ENCODE assay signal across 19 cellular contexts in genomic region chr3:188191460-188191859, GRCh38. TPM values are rescaled to one million over a fixed set of nuclear protein-coding genes. Genes with fewer than 3 reads are reported as not detected.
DNase-seq lines count a peak whose midpoint lies in the region; ATAC-seq and TF ChIP-seq lines count a peak whose summit lies in the region.
"Had no signal": no experiment of that assay in that cellular context is flagged by ENCODE, and none has a peak within 500 bp of the region (broad histone marks: within the 10 kb centered on the region; RNA-seq: fewer than 3 reads in every experiment).

No MANE protein-coding gene starts in this region.

- TF ChIP-seq POLR2A in esophagus muscularis mucosa (IDR thresholded peaks at IDR 0.05; ENCODE audit: low read depth) (no peak), sigmoid colon (IDR thresholded peaks at IDR 0.05) (no peak), lower leg skin (IDR thresholded peaks at IDR 0.05) (no peak)

- peaks cover 0 to 3% of the 10 kb centered on the region in 2 donors for H3K36me3 Mint-ChIP-seq in activated T-cell treated with anti-CD3 and anti-CD28 coated beads, Interleukin-2, amount 50 U/mL, for 72 hours (ENCODE audit: insufficient read depth in 2 of 2)

- H3K27ac ChIP-seq in esophagus muscularis mucosa (replicated peaks in 1 of 4) (peak overlapping the region; percentile 15 to 99 (median 99)), sigmoid colon (peak overlapping the region; percentile 14 to 99 (median 88))
- H3K27ac ChIP-seq: 22Rv1 had no signal

- no peaks in the 10 kb centered on the region for H3K9me3 Mint-ChIP-seq in activated T-cell treated with anti-CD3 and anti-CD28 coated beads, Interleukin-2, amount 50 U/mL, for 72 hours
- H3K9me3 Mint-ChIP-seq: CD4-positive, alpha-beta T cell had no signal

- H3K36me3 ChIP-seq in esophagus muscularis mucosa (peaks cover 0 to 18% (median 2%) of the 10 kb centered on the region in 4 donors), sigmoid colon (peaks cover 0 to 8% (median 2%) of the 10 kb centered on the region in 4 donors)

- H3K4me3 Mint-ChIP-seq in activated T-cell treated with anti-CD3 and anti-CD28 coated beads, Interleukin-2, amount 50 U/mL, for 72 hours = no peak overlapping the region
- H3K4me3 Mint-ChIP-seq: B cell; CD4-positive, alpha-beta T cell had no signal

- ATAC-seq in activated T-cell treated with anti-CD3 and anti-CD28 coated beads, Interleukin-2, amount 50 U/mL, for 72 hours (replicated peaks in 1 of 2) = no peak
- ATAC-seq: K562, Panc1 had no signal

- TF ChIP-seq EP300 in esophagus muscularis mucosa (IDR thresholded peaks at IDR 0.05) (no peak), sigmoid colon (IDR thresholded peaks at IDR 0.05) (no peak)

- H3K4me1 Mint-ChIP-seq in activated T-cell treated with anti-CD3 and anti-CD28 coated beads, Interleukin-2, amount 50 U/mL, for 72 hours (ENCODE audit: low read depth) = peaks cover 41% of the 10 kb centered on the region

- H3K9me3 ChIP-seq in esophagus muscularis mucosa (no peaks in the 10 kb centered on the region), sigmoid colon (no peaks in the 10 kb centered on the region)

- WGBS in esophagus muscularis mucosa = 60% methylated on average over 3 of the region's 3 CpGs
- WGBS in sigmoid colon, 2 donors = 92 to 93% methylated on average over 3 of the region's 3 CpGs
- 94 to 98% methylated on average over 3 of the region's 3 CpGs for WGBS in lower leg skin, 2 donors

- no peak overlapping the region for H3K4me3 ChIP-seq in esophagus muscularis mucosa
- no peak overlapping the region for H3K4me3 ChIP-seq in sigmoid colon
- H3K4me3 ChIP-seq in lower leg skin (ENCODE audit: low read depth, poor library complexity, severe bottlenecking) = no peak overlapping the region
- H3K4me3 ChIP-seq: K562 had no signal

- no peaks in the 10 kb centered on the region for H3K27me3 ChIP-seq in esophagus muscularis mucosa
- no peaks in the 10 kb centered on the region for H3K27me3 ChIP-seq in sigmoid colon

- H3K27ac Mint-ChIP-seq in activated T-cell treated with anti-CD3 and anti-CD28 coated beads, Interleukin-2, amount 50 U/mL, for 72 hours = no peak overlapping the region
- H3K27ac Mint-ChIP-seq: B cell; CD4-positive, alpha-beta T cell had no signal

- POLR2A ChIA-PET in HEK293T (lab: Yijun Ruan, JAX) = no interaction called here

- TF ChIP-seq CTCF in esophagus muscularis mucosa (IDR thresholded peaks at IDR 0.05) (no peak), sigmoid colon (IDR thresholded peaks at IDR 0.05) (no peak), lower leg skin (IDR thresholded peaks at IDR 0.05) (no peak)

- intact Hi-C loops in esophagus muscularis mucosa (cut with DNase I) = no loop called here
- intact Hi-C loops in sigmoid colon (cut with DNase I) = no loop called here
- intact Hi-C loops in lower leg skin (cut with DNase I; ENCODE audit: low total_unique reads) = no loop called here

- CTCF ChIA-PET in HEK293T (lab: Yijun Ruan, JAX) = no interaction called here

- H3K4me1 ChIP-seq in esophagus muscularis mucosa (peaks cover 24 to 94% (median 89%) of the 10 kb centered on the region in 4 donors), sigmoid colon (peaks cover 0 to 87% (median 66%) of the 10 kb centered on the region in 4 donors)

- DNase-seq in DMS53 (lab: John Stamatoyannopoulos, UW) = peak; percentile 58
- no peak for DNase-seq in DMS53 treated with DMSO at 0.1 percent for 48 hours (lab: John Stamatoyannopoulos, UW; ENCODE audit: unreplicated experiment)
- DNase-seq in NCI-H2196 (lab: John Stamatoyannopoulos, UW; ENCODE audit: unreplicated experiment) = peak; percentile 81
- DNase-seq in esophagus muscularis mucosa (ENCODE audit: extremely low spot score) = no peak
- DNase-seq in sigmoid colon = no peak
- DNase-seq in activated T-cell treated with anti-CD3 and anti-CD28 coated beads, Interleukin-2, amount 50 U/mL, for 72 hours = no peak
- no peak for DNase-seq in lower leg skin (ENCODE audit: low spot score in 2 of 2)
- DNase-seq in HEK293T (ENCODE audit: extremely low spot score) = no peak
- DNase-seq: CD4-positive, alpha-beta T cell; DMS79; H7; NCI-H1436; NCI-H2081; NCI-H2227 treated with DMSO at 0.1 percent for 48 hours; NCI-H524 had no signal

- no peaks in the 10 kb centered on the region for H3K27me3 Mint-ChIP-seq in activated T-cell treated with anti-CD3 and anti-CD28 coated beads, Interleukin-2, amount 50 U/mL, for 72 hours (ENCODE audit: low read depth)
- H3K27me3 Mint-ChIP-seq: B cell; CD4-positive, alpha-beta T cell had no signal

TF ChIP-seq in HEK293T, 16 proteins besides CTCF, POLR2A, EP300 and RAD21:
- TF ChIP-seq, protein P1, sequence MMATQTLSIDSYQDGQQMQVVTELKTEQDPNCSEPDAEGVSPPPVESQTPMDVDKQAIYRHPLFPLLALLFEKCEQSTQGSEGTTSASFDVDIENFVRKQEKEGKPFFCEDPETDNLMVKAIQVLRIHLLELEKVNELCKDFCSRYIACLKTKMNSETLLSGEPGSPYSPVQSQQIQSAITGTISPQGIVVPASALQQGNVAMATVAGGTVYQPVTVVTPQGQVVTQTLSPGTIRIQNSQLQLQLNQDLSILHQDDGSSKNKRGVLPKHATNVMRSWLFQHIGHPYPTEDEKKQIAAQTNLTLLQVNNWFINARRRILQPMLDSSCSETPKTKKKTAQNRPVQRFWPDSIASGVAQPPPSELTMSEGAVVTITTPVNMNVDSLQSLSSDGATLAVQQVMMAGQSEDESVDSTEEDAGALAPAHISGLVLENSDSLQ (IDR thresholded peaks at IDR 0.05) = no peak
- TF ChIP-seq FOXA1 (IDR thresholded peaks at IDR 0.05) (no peak), FOXK2 (IDR thresholded peaks at IDR 0.05) (no peak), SUZ12 (IDR thresholded peaks at IDR 0.05) (no peak), CTBP1 (IDR thresholded peaks at IDR 0.05; ENCODE audit: borderline replicate concordance) (no peak), LEF1 (IDR thresholded peaks at IDR 0.05; ENCODE audit: borderline replicate concordance) (no peak), ZNF384 (IDR thresholded peaks at IDR 0.05) (no peak), HDGF (IDR thresholded peaks at IDR 0.05; ENCODE audit: borderline replicate concordance) (no peak)

RNA-seq across cellular contexts. Expression of gene LPP, which starts 37.5 kb away (rescaled TPM):
- total RNA-seq in esophagus muscularis mucosa (1,000 to 10,000 TPM; 1,872 to 3,079 (median 2,300) TPM), sigmoid colon (1,000 to 10,000 TPM in 3 of 4 donors, 100 to 1,000 TPM in 1; 824 to 1,773 (median 1,187) TPM), lower leg skin (10 to 100 TPM; 45.9 to 81.1 (median 63.0) TPM)
- polyA plus RNA-seq in sigmoid colon = 10 to 100 TPM in 1 of 3 donors, 1 to 10 TPM in 2; 5.3 to 36.0 (median 7.2) TPM
- 10 to 100 TPM; 50.4 to 67.7 TPM for total RNA-seq in activated T-cell treated with anti-CD3 and anti-CD28 coated beads, Interleukin-2, amount 50 U/mL, for 72 hours
- polyA plus RNA-seq: K562 had no signal

Comparison
In these comparisons a context has a peak if more than half of its experiments do, and no peak if none do; other contexts are left out.
1. DNase-seq: peak in DMS53 (single experiment) and NCI-H2196 (single experiment); none in DMS53 treated with DMSO at 0.1 percent for 48 hours (single experiment), esophagus muscularis mucosa (single experiment), sigmoid colon (single experiment), activated T-cell treated with anti-CD3 and anti-CD28 coated beads, Interleukin-2, amount 50 U/mL, for 72 hours (0 of 2), lower leg skin (0 of 2) and HEK293T (single experiment).
2. RNA of gene LPP, which starts 37.5 kb away (total RNA-seq): 1,872 to 3,079 TPM in esophagus muscularis mucosa and 824 to 1,773 TPM in sigmoid colon; 45.9 to 81.1 TPM in lower leg skin and 50.4 to 67.7 TPM in activated T-cell treated with anti-CD3 and anti-CD28 coated beads, Interleukin-2, amount 50 U/mL, for 72 hours; every median in the first group is over 10 times any median in the second.